12 cellular contexts compared by ENCODE assay signal in the genomic region with DNA sequence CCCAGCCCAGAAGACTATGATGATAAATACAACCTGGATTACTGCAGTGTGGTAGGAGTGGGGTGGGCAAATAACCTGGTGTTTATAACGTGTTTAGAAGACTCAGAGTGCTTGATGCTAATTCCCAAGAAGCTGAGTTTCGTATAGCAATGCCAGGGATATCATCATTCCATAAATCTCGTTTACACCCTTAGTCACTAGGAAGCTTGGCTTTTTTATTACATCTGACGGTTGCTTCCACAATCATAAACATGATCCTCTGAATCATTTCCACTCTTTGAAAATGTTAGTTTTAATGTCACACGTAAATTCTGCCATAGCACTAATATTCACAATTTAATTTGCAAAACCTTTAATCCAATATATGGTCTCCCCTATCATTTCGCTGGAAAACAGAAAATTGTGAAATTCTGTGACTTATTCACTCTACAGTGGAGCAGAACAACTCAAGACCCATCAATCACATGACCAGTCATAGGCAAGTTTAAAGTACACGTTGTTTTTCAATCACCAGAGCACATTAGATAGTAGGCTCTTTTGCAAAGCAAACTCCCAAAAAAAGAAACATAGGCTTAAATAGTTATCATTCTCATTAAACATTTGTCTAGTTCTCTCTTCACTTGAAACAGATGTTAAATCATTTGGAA.
A peak's percentile ranks its signal among the peaks of the same experiment; 100 is the strongest.
DNase-seq lines count a peak whose midpoint lies in the region.
"Had no signal": no experiment of that assay in that cellular context is flagged by ENCODE, and none has a peak within 500 bp of the region (broad histone marks: within the 10 kb centered on the region; RNA-seq: fewer than 3 reads in every experiment).

No MANE protein-coding gene starts in this region.

- DNase-seq in GM04503 (ENCODE audit: low read depth) (peak; percentile 44), amniotic epithelial cell (ENCODE audit: low read depth) (peak; percentile 73), left kidney (ENCODE audit: low read depth, low spot score) (peak; percentile 39), cerebellar nuclear complex (lab: John Stamatoyannopoulos, UW) (no peak), H4 (ENCODE audit: low spot score) (no peak), NCI-H2171 (lab: John Stamatoyannopoulos, UW) (no peak), HAP-1 (ENCODE audit: low spot score in 2 of 2) (no peak)
- DNase-seq: CD4-positive, CD25-positive, alpha-beta regulatory T cell; DMS53; NCI-H1930; NCI-H510A treated with DMSO at 0.1 percent for 48 hours; SHP77 treated with DMSO at 0.1 percent for 48 hours had no signal

- in situ Hi-C loops in HAP-1 (cut with MboI; ENCODE audit: low sequenced_read_pairs) = no loop called here

- no peaks in the 10 kb centered on the region for H3K27me3 ChIP-seq in HAP-1 (ENCODE audit: low read depth)

- H3K4me3 ChIP-seq in HAP-1 = no peak overlapping the region

- no peaks in the 10 kb centered on the region for H3K9me3 ChIP-seq in HAP-1

- no peaks in the 10 kb centered on the region for H3K4me1 ChIP-seq in HAP-1

- no peaks in the 10 kb centered on the region for H3K36me3 ChIP-seq in HAP-1 (replicated peaks)

Comparison
In these comparisons a context has a peak if more than half of its experiments do, and no peak if none do; other contexts are left out.
1. DNase-seq: peak in GM04503 (single experiment), amniotic epithelial cell (single experiment) and left kidney (single experiment); none in cerebellar nuclear complex (0 of 2), H4 (single experiment), NCI-H2171 (single experiment) and HAP-1 (0 of 2).